Comparison of ENCODE assay signal across 13 cellular contexts in genomic region chr2:190443778-190444481, GRCh38. TPM values are rescaled to one million over a fixed set of nuclear protein-coding genes. Genes with fewer than 3 reads are reported as not detected.
DNase-seq lines count a peak whose midpoint lies in the region; ATAC-seq, FAIRE-seq and TF ChIP-seq lines count a peak whose summit lies in the region.
"Had no signal": no experiment of that assay in that cellular context is flagged by ENCODE, and none has a peak within 500 bp of the region (broad histone marks: within the 10 kb centered on the region; RNA-seq: fewer than 3 reads in every experiment).

No MANE protein-coding gene starts in this region.

- H3K4me1 Mint-ChIP-seq in brain (peaks cover 64% of the 10 kb centered on the region), immature natural killer cell (peaks cover 66 to 95% of the 10 kb centered on the region in 2 donors)

- H3K9me3 Mint-ChIP-seq in brain (no peaks in the 10 kb centered on the region), immature natural killer cell (no peaks in the 10 kb centered on the region)
- H3K9me3 Mint-ChIP-seq: activated CD4-positive, alpha-beta memory T cell treated with anti-CD3 and anti-CD28 coated beads, Interleukin-2, amount 10 ng/mL, durations not matched to agents 7 days and 5 days; CD14-positive monocyte had no signal

- peak; percentile 92 for FAIRE-seq in H54 (lab: Jason Lieb, UNC)

- H3K4me3 Mint-ChIP-seq in brain, result no peak overlapping the region
- H3K4me3 Mint-ChIP-seq in immature natural killer cell, result peak overlapping the region in 2 of 5 donors; percentile 10 to 13
- H3K4me3 Mint-ChIP-seq: activated CD4-positive, alpha-beta memory T cell treated with anti-CD3 and anti-CD28 coated beads, Interleukin-2, amount 10 ng/mL, durations not matched to agents 7 days and 5 days; CD14-positive monocyte had no signal

- no peak for TF ChIP-seq POLR2A in H54 (IDR thresholded peaks at IDR 0.05; ENCODE audit: low read depth, low read length)

- no peaks in the 10 kb centered on the region for H3K27me3 ChIP-seq in tibial artery
- H3K27me3 ChIP-seq: foreskin keratinocyte had no signal

- H3K4me1 ChIP-seq in tibial artery, result peaks cover 0 to 21% (median 3%) of the 10 kb centered on the region in 4 donors
- H3K4me1 ChIP-seq: foreskin keratinocyte had no signal

- ATAC-seq in HG02852 (IDR thresholded peaks at IDR 0.05; ENCODE audit: unreplicated experiment), result no peak
- ATAC-seq: foreskin keratinocyte, left lobe of liver had no signal

- intact Hi-C loops in tibial artery (cut with DNase I; ENCODE audit: low total_unique reads), result no loop called here

- no peak overlapping the region for H3K4me3 ChIP-seq in AG10803 (ENCODE audit: low read length)
- no peak overlapping the region for H3K4me3 ChIP-seq in tibial artery

- H3K27ac ChIP-seq in tibial artery, result no peak overlapping the region
- H3K27ac ChIP-seq: foreskin keratinocyte had no signal

- TF ChIP-seq CTCF in AG10803 (conservative IDR thresholded peaks at IDR 0.05; ENCODE audit: low read length) (no peak), brain (conservative IDR thresholded peaks at IDR 0.05) (no peak), tibial artery (IDR thresholded peaks at IDR 0.05) (no peak)

- H3K27me3 Mint-ChIP-seq in brain, result no peaks in the 10 kb centered on the region
- H3K27me3 Mint-ChIP-seq in immature natural killer cell (ENCODE audit: low read depth in 3 of 3), result no peaks in the 10 kb centered on the region
- H3K27me3 Mint-ChIP-seq: activated CD4-positive, alpha-beta memory T cell treated with anti-CD3 and anti-CD28 coated beads, Interleukin-2, amount 10 ng/mL, durations not matched to agents 7 days and 5 days had no signal

- H3K36me3 Mint-ChIP-seq in brain (peaks cover 2% of the 10 kb centered on the region), immature natural killer cell (peaks cover 0 to 3% (median 0%) of the 10 kb centered on the region in 3 donors)

- peak; percentile 13 for DNase-seq in AG10803 (ENCODE audit: low read depth)
- DNase-seq in H54 (ENCODE audit: insufficient read length, low spot score), result no peak
- no peak for DNase-seq in immature natural killer cell
- DNase-seq in stimulated activated CD4-positive, alpha-beta T cell treated with anti-CD3 and anti-CD28 coated beads, Interleukin-12 subunit alpha, Interleukin-12 subunit beta, amount 100 ng/mL, for 4 hours, result no peak
- no peak for DNase-seq in tibial artery
- DNase-seq in activated CD4-positive, alpha-beta T cell treated with anti-CD3 and anti-CD28 coated beads, Interleukin-2, amount 50 U/mL, for 4 hours, result no peak
- DNase-seq: activated CD4-positive, alpha-beta memory T cell treated with anti-CD3 and anti-CD28 coated beads, Interleukin-2, amount 10 ng/mL, durations not matched to agents 7 days and 5 days; foreskin keratinocyte; trophoblast cell had no signal

- H3K9me3 ChIP-seq in tibial artery, result no peaks in the 10 kb centered on the region

- H3K27ac Mint-ChIP-seq in brain (peak overlapping the region in 3 of 5 experiments; percentile 15 to 57 (median 55)), immature natural killer cell (peak overlapping the region; percentile 0 to 78 (median 44))
- H3K27ac Mint-ChIP-seq: activated CD4-positive, alpha-beta memory T cell treated with anti-CD3 and anti-CD28 coated beads, Interleukin-2, amount 10 ng/mL, durations not matched to agents 7 days and 5 days had no signal

- no peaks in the 10 kb centered on the region for H3K36me3 ChIP-seq in tibial artery

RNA-seq across cellular contexts. Expression of gene MFSD6, which starts 35.8 kb away (rescaled TPM):
- polyA plus RNA-seq in brain (ENCODE audit: insufficient read depth, low read depth, low replicate concordance) (58.4 TPM), immature natural killer cell (10 to 100 TPM in 1 of 3 donors, 1 to 10 TPM in 2; 7.3 to 35.1 (median 8.5) TPM)
